Comparison of ENCODE assay signal across 1 cellular context in genomic region chr10:100370976-100371706, GRCh38.
A peak's percentile ranks its signal among the peaks of the same experiment; 100 is the strongest.
TF ChIP-seq lines count a peak whose summit lies in the region.

No MANE protein-coding gene starts in this region.

TF ChIP-seq in HepG2, 621 proteins besides CTCF, POLR2A, EP300 and RAD21 (continued from another document and continues in another):
- TF ChIP-seq ARID4A (CRISPR knock-in tag; IDR thresholded peaks at IDR 0.05; ENCODE audit: borderline replicate concordance), result peak; percentile 78; the same call in 1 of the 2 replicates
- TF ChIP-seq KDM5A (IDR thresholded peaks at IDR 0.05; ENCODE audit: borderline replicate concordance, low read length), result peak; percentile 48; the same call in 1 of the 2 replicates
- TF ChIP-seq SP4 (CRISPR knock-in tag; IDR thresholded peaks at IDR 0.05), result peak; percentile 75
- peak; percentile 12 for TF ChIP-seq ATF7-NPFF (CRISPR knock-in tag; IDR thresholded peaks at IDR 0.05; ENCODE audit: low read depth)
- TF ChIP-seq RARA (CRISPR knock-in tag; IDR thresholded peaks at IDR 0.05), result peak; percentile 58
- TF ChIP-seq, protein P1, sequence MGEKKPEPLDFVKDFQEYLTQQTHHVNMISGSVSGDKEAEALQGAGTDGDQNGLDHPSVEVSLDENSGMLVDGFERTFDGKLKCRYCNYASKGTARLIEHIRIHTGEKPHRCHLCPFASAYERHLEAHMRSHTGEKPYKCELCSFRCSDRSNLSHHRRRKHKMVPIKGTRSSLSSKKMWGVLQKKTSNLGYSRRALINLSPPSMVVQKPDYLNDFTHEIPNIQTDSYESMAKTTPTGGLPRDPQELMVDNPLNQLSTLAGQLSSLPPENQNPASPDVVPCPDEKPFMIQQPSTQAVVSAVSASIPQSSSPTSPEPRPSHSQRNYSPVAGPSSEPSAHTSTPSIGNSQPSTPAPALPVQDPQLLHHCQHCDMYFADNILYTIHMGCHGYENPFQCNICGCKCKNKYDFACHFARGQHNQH (CRISPR knock-in tag; IDR thresholded peaks at IDR 0.05), result peak; percentile 77; the same call in 1 of the 2 replicates
- no peak for TF ChIP-seq SNAPC5 (CRISPR knock-in tag; IDR thresholded peaks at IDR 0.05; ENCODE audit: borderline replicate concordance)
- peak; percentile 89 for TF ChIP-seq UBTF (CRISPR knock-in tag; IDR thresholded peaks at IDR 0.05)
- TF ChIP-seq ZSCAN25 (CRISPR knock-in tag; IDR thresholded peaks at IDR 0.05), result peak; percentile 45; the same call in 1 of the 2 replicates
- TF ChIP-seq CBX5 (CRISPR knock-in tag; IDR thresholded peaks at IDR 0.05; ENCODE audit: borderline replicate concordance), result peak; percentile 80; the same call in 1 of the 2 replicates
- TF ChIP-seq, protein P2, sequence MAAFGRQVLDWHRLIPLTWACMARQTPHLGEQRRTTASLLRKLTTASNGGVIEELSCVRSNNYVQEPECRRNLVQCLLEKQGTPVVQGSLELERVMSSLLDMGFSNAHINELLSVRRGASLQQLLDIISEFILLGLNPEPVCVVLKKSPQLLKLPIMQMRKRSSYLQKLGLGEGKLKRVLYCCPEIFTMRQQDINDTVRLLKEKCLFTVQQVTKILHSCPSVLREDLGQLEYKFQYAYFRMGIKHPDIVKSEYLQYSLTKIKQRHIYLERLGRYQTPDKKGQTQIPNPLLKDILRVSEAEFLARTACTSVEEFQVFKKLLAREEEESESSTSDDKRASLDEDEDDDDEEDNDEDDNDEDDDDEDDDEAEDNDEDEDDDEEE (CRISPR knock-in tag; IDR thresholded peaks at IDR 0.05), result 0 out of 2 replicates have a peak, but pooled peaks have one; percentile 18
- TF ChIP-seq KLF12 (CRISPR knock-in tag; IDR thresholded peaks at IDR 0.05; ENCODE audit: borderline replicate concordance), result peak; percentile 69; the same call in 1 of the 2 replicates
- peak; percentile 31; the same call in 1 of the 2 replicates for TF ChIP-seq ZNF547 (CRISPR knock-in tag; IDR thresholded peaks at IDR 0.05)
- TF ChIP-seq FOSL1 (CRISPR knock-in tag; IDR thresholded peaks at IDR 0.05; ENCODE audit: borderline replicate concordance), result peak; percentile 17; the same call in 1 of the 2 replicates
- TF ChIP-seq, protein P3, sequence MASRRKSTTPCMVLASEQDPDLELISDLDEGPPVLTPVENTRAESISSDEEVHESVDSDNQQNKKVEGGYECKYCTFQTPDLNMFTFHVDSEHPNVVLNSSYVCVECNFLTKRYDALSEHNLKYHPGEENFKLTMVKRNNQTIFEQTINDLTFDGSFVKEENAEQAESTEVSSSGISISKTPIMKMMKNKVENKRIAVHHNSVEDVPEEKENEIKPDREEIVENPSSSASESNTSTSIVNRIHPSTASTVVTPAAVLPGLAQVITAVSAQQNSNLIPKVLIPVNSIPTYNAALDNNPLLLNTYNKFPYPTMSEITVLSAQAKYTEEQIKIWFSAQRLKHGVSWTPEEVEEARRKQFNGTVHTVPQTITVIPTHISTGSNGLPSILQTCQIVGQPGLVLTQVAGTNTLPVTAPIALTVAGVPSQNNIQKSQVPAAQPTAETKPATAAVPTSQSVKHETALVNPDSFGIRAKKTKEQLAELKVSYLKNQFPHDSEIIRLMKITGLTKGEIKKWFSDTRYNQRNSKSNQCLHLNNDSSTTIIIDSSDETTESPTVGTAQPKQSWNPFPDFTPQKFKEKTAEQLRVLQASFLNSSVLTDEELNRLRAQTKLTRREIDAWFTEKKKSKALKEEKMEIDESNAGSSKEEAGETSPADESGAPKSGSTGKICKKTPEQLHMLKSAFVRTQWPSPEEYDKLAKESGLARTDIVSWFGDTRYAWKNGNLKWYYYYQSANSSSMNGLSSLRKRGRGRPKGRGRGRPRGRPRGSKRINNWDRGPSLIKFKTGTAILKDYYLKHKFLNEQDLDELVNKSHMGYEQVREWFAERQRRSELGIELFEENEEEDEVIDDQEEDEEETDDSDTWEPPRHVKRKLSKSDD (CRISPR knock-in tag; IDR thresholded peaks at IDR 0.05; ENCODE audit: low read depth), result 0 out of 2 replicates have a peak, but pooled peaks have one; percentile 54
- TF ChIP-seq ZNF772 (CRISPR knock-in tag; IDR thresholded peaks at IDR 0.05), result no peak; the same call in 1 of the 2 replicates
- TF ChIP-seq PRDM10 (CRISPR knock-in tag; IDR thresholded peaks at IDR 0.05; ENCODE audit: low read depth), result no peak
- TF ChIP-seq ZFY (CRISPR knock-in tag; IDR thresholded peaks at IDR 0.05), result peak; percentile 71
- 0 out of 2 replicates have a peak, but pooled peaks have one; percentile 32 for TF ChIP-seq KDM3A (CRISPR knock-in tag; IDR thresholded peaks at IDR 0.05; ENCODE audit: low read depth)
- TF ChIP-seq KIAA2018 (CRISPR knock-in tag; IDR thresholded peaks at IDR 0.05; ENCODE audit: borderline replicate concordance), result no peak
- peak; percentile 60 for TF ChIP-seq ELF1 (CRISPR knock-in tag; IDR thresholded peaks at IDR 0.05)
- TF ChIP-seq TAF1 (CRISPR knock-in tag; IDR thresholded peaks at IDR 0.05), result peak; percentile 85
- TF ChIP-seq NR1H2 (CRISPR knock-in tag; IDR thresholded peaks at IDR 0.05; ENCODE audit: borderline replicate concordance, low read depth), result peak; percentile 83; the same call in 1 of the 2 replicates
- TF ChIP-seq AHR (CRISPR knock-in tag; IDR thresholded peaks at IDR 0.05), result 0 out of 2 replicates have a peak, but pooled peaks have one; percentile 28
- peak; percentile 48; the same call in 1 of the 2 replicates for TF ChIP-seq PHF8 (CRISPR knock-in tag; IDR thresholded peaks at IDR 0.05)
- TF ChIP-seq, protein P4, sequence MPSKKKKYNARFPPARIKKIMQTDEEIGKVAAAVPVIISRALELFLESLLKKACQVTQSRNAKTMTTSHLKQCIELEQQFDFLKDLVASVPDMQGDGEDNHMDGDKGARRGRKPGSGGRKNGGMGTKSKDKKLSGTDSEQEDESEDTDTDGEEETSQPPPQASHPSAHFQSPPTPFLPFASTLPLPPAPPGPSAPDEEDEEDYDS (CRISPR knock-in tag; IDR thresholded peaks at IDR 0.05), result peak; percentile 88
